In the genomic region with DNA sequence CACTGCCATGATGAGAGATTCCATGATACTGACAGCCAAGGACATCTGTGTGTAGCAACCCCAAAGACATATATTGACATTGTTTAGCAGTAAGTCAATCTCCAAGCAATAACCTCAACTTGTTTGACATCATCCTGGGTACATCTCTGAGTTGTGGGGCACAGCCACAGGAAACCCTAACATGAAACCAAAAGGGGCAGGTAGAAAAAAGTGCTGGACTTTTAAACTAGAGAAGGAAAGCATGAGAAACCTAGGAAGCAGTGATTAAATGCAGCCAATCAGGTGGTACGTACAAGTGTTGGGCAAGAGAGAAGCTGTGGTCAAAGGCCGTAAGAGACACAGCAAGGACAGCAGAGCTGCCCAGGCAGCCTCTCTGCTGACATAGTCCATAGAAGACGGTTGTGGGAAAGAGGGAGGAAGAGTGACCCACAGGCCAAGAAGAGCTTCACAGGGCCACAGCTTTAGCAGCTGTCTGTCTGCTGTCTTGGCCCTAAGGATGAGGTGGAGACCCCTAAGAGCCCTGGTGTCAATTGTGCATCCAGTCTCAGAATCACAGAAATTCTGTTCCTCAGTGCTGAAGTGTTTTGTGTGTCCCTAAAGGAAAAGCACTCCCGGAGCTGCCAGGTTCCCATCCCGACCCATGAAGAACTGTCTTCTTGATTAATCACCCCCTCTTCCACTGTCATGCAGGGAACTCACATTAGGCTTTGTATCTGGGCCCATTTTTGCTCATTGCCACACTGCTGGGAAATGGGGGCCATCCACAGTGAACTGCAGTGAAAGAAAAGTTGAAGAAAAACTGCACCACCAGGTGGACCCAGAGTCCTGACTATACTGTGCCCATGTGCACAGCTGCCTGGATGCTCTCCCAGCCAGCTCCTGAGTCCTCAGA, we compare ENCODE assay signal across 1 cellular context.
TF ChIP-seq lines count a peak whose summit lies in the region.

No MANE protein-coding gene starts in this region.

TF ChIP-seq in HepG2, 621 proteins besides CTCF, POLR2A, EP300 and RAD21 (continued from another document and continues in another):
- TF ChIP-seq, protein P1, sequence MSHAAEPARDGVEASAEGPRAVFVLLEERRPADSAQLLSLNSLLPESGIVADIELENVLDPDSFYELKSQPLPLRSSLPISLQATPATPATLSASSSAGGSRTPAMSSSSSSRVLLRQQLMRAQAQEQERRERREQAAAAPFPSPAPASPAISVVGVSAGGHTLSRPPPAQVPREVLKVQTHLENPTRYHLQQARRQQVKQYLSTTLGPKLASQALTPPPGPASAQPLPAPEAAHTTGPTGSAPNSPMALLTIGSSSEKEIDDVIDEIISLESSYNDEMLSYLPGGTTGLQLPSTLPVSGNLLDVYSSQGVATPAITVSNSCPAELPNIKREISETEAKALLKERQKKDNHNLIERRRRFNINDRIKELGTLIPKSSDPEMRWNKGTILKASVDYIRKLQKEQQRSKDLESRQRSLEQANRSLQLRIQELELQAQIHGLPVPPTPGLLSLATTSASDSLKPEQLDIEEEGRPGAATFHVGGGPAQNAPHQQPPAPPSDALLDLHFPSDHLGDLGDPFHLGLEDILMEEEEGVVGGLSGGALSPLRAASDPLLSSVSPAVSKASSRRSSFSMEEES (CRISPR knock-in tag; IDR thresholded peaks at IDR 0.05), result peak; percentile 64; the same call in 1 of the 2 replicates
- TF ChIP-seq, protein P2, sequence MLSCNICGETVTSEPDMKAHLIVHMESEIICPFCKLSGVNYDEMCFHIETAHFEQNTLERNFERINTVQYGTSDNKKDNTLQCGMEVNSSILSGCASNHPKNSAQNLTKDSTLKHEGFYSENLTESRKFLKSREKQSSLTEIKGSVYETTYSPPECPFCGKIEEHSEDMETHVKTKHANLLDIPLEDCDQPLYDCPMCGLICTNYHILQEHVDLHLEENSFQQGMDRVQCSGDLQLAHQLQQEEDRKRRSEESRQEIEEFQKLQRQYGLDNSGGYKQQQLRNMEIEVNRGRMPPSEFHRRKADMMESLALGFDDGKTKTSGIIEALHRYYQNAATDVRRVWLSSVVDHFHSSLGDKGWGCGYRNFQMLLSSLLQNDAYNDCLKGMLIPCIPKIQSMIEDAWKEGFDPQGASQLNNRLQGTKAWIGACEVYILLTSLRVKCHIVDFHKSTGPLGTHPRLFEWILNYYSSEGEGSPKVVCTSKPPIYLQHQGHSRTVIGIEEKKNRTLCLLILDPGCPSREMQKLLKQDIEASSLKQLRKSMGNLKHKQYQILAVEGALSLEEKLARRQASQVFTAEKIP (CRISPR knock-in tag; IDR thresholded peaks at IDR 0.05; ENCODE audit: borderline replicate concordance), result no peak
- TF ChIP-seq MED1 (CRISPR knock-in tag; IDR thresholded peaks at IDR 0.05), result peak; percentile 50
- TF ChIP-seq, protein P3, sequence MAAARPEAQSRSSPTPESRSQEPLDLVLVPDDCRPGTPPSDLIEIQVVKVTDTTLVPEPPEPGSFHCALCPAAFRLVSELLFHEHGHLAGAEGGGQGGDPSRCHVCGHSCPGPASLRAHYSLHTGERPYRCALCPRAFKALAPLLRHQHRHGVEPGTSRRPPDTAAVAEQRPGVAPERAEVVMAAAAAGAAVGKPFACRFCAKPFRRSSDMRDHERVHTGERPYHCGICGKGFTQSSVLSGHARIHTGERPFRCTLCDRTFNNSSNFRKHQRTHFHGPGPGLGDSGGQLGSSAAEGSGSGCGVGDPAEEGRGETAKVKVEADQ (CRISPR knock-in tag; IDR thresholded peaks at IDR 0.05; ENCODE audit: borderline replicate concordance), result no peak
- 0 out of 2 replicates have a peak, but pooled peaks have one; percentile 19 for TF ChIP-seq SOX13 (IDR thresholded peaks at IDR 0.05)
- peak in 1 of 2 experiments; percentile 42; a peak in 1 of 4 replicates for TF ChIP-seq SOX13 (CRISPR knock-in tag; conservative IDR thresholded peaks at IDR 0.05 in 1 of 2, IDR thresholded peaks at IDR 0.05 in 1 of 2)
- no peak for TF ChIP-seq ZNF468 (CRISPR knock-in tag; IDR thresholded peaks at IDR 0.05)
- TF ChIP-seq ZSCAN31 (CRISPR knock-in tag; IDR thresholded peaks at IDR 0.05; ENCODE audit: low read depth), result peak; percentile 73
- peak; percentile 43; the same call in 1 of the 2 replicates for TF ChIP-seq BORCS8-MEF2B (CRISPR knock-in tag; IDR thresholded peaks at IDR 0.05)
- TF ChIP-seq NCOR1 (IDR thresholded peaks at IDR 0.05; ENCODE audit: borderline replicate concordance, low read length), result 0 out of 2 replicates have a peak, but pooled peaks have one; percentile 37
- TF ChIP-seq ZNF30 (CRISPR knock-in tag; IDR thresholded peaks at IDR 0.05), result no peak
- TF ChIP-seq EHMT2 (IDR thresholded peaks at IDR 0.05; ENCODE audit: borderline replicate concordance, low read depth, low read length), result peak; percentile 86; the same call in 1 of the 2 replicates
- TF ChIP-seq SNAI1 (CRISPR knock-in tag; IDR thresholded peaks at IDR 0.05; ENCODE audit: borderline replicate concordance), result no peak
- TF ChIP-seq, protein P4, sequence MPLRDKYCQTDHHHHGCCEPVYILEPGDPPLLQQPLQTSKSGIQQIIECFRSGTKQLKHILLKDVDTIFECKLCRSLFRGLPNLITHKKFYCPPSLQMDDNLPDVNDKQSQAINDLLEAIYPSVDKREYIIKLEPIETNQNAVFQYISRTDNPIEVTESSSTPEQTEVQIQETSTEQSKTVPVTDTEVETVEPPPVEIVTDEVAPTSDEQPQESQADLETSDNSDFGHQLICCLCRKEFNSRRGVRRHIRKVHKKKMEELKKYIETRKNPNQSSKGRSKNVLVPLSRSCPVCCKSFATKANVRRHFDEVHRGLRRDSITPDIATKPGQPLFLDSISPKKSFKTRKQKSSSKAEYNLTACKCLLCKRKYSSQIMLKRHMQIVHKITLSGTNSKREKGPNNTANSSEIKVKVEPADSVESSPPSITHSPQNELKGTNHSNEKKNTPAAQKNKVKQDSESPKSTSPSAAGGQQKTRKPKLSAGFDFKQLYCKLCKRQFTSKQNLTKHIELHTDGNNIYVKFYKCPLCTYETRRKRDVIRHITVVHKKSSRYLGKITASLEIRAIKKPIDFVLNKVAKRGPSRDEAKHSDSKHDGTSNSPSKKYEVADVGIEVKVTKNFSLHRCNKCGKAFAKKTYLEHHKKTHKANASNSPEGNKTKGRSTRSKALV (CRISPR knock-in tag; IDR thresholded peaks at IDR 0.05), result peak; percentile 72; the same call in 1 of the 2 replicates
- no peak for TF ChIP-seq DBP (CRISPR knock-in tag; IDR thresholded peaks at IDR 0.05; ENCODE audit: not compliant biosample characterization)
- TF ChIP-seq SALL1 (CRISPR knock-in tag; IDR thresholded peaks at IDR 0.05), result peak; percentile 46
- TF ChIP-seq ATF6 (CRISPR knock-in tag; conservative IDR thresholded peaks at IDR 0.05), result no peak
- TF ChIP-seq YEATS4 (CRISPR knock-in tag; IDR thresholded peaks at IDR 0.05; ENCODE audit: borderline replicate concordance), result peak; percentile 34
- TF ChIP-seq ZNF251 (CRISPR knock-in tag; IDR thresholded peaks at IDR 0.05), result no peak
- TF ChIP-seq, protein P5, sequence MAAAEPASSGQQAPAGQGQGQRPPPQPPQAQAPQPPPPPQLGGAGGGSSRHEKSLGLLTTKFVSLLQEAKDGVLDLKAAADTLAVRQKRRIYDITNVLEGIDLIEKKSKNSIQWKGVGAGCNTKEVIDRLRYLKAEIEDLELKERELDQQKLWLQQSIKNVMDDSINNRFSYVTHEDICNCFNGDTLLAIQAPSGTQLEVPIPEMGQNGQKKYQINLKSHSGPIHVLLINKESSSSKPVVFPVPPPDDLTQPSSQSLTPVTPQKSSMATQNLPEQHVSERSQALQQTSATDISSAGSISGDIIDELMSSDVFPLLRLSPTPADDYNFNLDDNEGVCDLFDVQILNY (CRISPR knock-in tag; conservative IDR thresholded peaks at IDR 0.05), result 0 out of 2 replicates have a peak, but pooled peaks have one; percentile 20
- TF ChIP-seq, protein P6, sequence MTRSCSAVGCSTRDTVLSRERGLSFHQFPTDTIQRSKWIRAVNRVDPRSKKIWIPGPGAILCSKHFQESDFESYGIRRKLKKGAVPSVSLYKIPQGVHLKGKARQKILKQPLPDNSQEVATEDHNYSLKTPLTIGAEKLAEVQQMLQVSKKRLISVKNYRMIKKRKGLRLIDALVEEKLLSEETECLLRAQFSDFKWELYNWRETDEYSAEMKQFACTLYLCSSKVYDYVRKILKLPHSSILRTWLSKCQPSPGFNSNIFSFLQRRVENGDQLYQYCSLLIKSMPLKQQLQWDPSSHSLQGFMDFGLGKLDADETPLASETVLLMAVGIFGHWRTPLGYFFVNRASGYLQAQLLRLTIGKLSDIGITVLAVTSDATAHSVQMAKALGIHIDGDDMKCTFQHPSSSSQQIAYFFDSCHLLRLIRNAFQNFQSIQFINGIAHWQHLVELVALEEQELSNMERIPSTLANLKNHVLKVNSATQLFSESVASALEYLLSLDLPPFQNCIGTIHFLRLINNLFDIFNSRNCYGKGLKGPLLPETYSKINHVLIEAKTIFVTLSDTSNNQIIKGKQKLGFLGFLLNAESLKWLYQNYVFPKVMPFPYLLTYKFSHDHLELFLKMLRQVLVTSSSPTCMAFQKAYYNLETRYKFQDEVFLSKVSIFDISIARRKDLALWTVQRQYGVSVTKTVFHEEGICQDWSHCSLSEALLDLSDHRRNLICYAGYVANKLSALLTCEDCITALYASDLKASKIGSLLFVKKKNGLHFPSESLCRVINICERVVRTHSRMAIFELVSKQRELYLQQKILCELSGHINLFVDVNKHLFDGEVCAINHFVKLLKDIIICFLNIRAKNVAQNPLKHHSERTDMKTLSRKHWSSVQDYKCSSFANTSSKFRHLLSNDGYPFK (CRISPR knock-in tag; IDR thresholded peaks at IDR 0.05; ENCODE audit: borderline replicate concordance), result peak; percentile 75; the same call in 1 of the 2 replicates
- peak; percentile 71; the same call in 1 of the 2 replicates for TF ChIP-seq ZNF264 (CRISPR knock-in tag; IDR thresholded peaks at IDR 0.05)
- no peak for TF ChIP-seq CREB1 (IDR thresholded peaks at IDR 0.05)
- peak; percentile 47; the same call in 1 of the 2 replicates for TF ChIP-seq CREB1 (CRISPR knock-in tag; IDR thresholded peaks at IDR 0.05)
- TF ChIP-seq MXD4 (CRISPR knock-in tag; IDR thresholded peaks at IDR 0.05), result peak; percentile 31; the same call in 1 of the 2 replicates
- TF ChIP-seq REPIN1 (CRISPR knock-in tag; IDR thresholded peaks at IDR 0.05; ENCODE audit: borderline replicate concordance, low read depth), result no peak
- peak; percentile 31; the same call in 1 of the 2 replicates for TF ChIP-seq MYC (CRISPR knock-in tag; IDR thresholded peaks at IDR 0.05; ENCODE audit: borderline replicate concordance)
- 0 out of 2 replicates have a peak, but pooled peaks have one; percentile 30 for TF ChIP-seq ZNF136 (CRISPR knock-in tag; IDR thresholded peaks at IDR 0.05; ENCODE audit: low read depth)
- peak; percentile 32; the same call in 1 of the 2 replicates for TF ChIP-seq CBX5 (CRISPR knock-in tag; IDR thresholded peaks at IDR 0.05; ENCODE audit: borderline replicate concordance)
- peak; percentile 52; the same call in 1 of the 2 replicates for TF ChIP-seq FOXJ3 (CRISPR knock-in tag; IDR thresholded peaks at IDR 0.05; ENCODE audit: borderline replicate concordance)
- 0 out of 2 replicates have a peak, but pooled peaks have one; percentile 22 for TF ChIP-seq ZNF138 (CRISPR knock-in tag; IDR thresholded peaks at IDR 0.05; ENCODE audit: low read depth)
- TF ChIP-seq ZNF317 (CRISPR knock-in tag; IDR thresholded peaks at IDR 0.05), result peak; percentile 67; the same call in 1 of the 2 replicates
- 0 out of 2 replicates have a peak, but pooled peaks have one; percentile 60 for TF ChIP-seq EED (CRISPR knock-in tag; IDR thresholded peaks at IDR 0.05)
- TF ChIP-seq ZSCAN20 (CRISPR knock-in tag; IDR thresholded peaks at IDR 0.05; ENCODE audit: borderline replicate concordance), result 0 out of 2 replicates have a peak, but pooled peaks have one; percentile 60
- no peak for TF ChIP-seq SMARCC2 (IDR thresholded peaks at IDR 0.05)
- 0 out of 2 replicates have a peak, but pooled peaks have one; percentile 60 for TF ChIP-seq ZNF614 (CRISPR knock-in tag; IDR thresholded peaks at IDR 0.05; ENCODE audit: borderline replicate concordance)
- peak; percentile 91 for TF ChIP-seq STAG1 (CRISPR knock-in tag; IDR thresholded peaks at IDR 0.05)
- no peak for TF ChIP-seq TFDP1 (CRISPR knock-in tag; IDR thresholded peaks at IDR 0.05; ENCODE audit: borderline replicate concordance)
- peak; percentile 54; the same call in 1 of the 2 replicates for TF ChIP-seq ZNF556 (CRISPR knock-in tag; IDR thresholded peaks at IDR 0.05; ENCODE audit: borderline replicate concordance)
- TF ChIP-seq HDAC2 (CRISPR knock-in tag; IDR thresholded peaks at IDR 0.05), result peak; percentile 21; the same call in 1 of the 2 replicates
- no peak for TF ChIP-seq RBM22 (optimal IDR thresholded peaks at IDR 0.05; ENCODE audit: low read length)
- TF ChIP-seq SPEN (CRISPR knock-in tag; IDR thresholded peaks at IDR 0.05; ENCODE audit: low read depth), result peak; percentile 60; the same call in 1 of the 2 replicates
